Comparison of ENCODE assay signal across 2 cellular contexts in the genomic region with DNA sequence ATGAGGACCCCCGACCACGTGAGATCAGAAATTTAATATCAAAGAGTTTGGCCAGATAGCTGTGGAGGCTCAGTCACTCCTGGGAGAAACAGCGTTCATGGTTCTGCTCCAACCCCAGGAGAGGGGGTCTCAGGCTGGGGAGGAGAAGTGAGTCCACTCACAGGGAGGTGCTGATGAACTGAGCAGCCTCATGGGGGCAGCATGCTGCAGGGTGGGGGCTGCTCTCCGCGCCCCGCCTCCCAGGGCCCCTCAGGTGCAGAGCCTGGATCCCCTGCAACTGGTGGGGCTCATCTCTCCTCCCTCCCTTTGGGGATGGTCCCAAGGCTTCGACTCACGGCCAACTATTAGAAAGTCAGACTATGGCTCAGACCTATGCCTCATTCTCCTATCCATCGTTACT.
TF ChIP-seq lines count a peak whose summit lies in the region.

No MANE protein-coding gene starts in this region.

TF ChIP-seq in HEK293T, 16 proteins besides CTCF, POLR2A, EP300 and RAD21 (continued from another document):
- TF ChIP-seq FOXA1 (IDR thresholded peaks at IDR 0.05) (no peak), BHLHE40 (IDR thresholded peaks at IDR 0.05; ENCODE audit: borderline replicate concordance) (no peak), ARNT (IDR thresholded peaks at IDR 0.05) (no peak), FOXK2 (IDR thresholded peaks at IDR 0.05) (no peak), NFRKB (IDR thresholded peaks at IDR 0.05) (no peak), HDGF (IDR thresholded peaks at IDR 0.05; ENCODE audit: borderline replicate concordance) (no peak), ELF4 (IDR thresholded peaks at IDR 0.05) (no peak), ZNF384 (IDR thresholded peaks at IDR 0.05) (no peak), SP1 (IDR thresholded peaks at IDR 0.05) (no peak)

TF ChIP-seq in H1, 55 proteins besides CTCF, POLR2A, EP300 and RAD21 (continued from another document):
- TF ChIP-seq BACH1 (IDR thresholded peaks at IDR 0.05; ENCODE audit: low read length) (no peak), SUZ12 (IDR thresholded peaks at IDR 0.05; ENCODE audit: low read length) (no peak), HDAC6 (IDR thresholded peaks at IDR 0.05; ENCODE audit: low read depth, low read length) (no peak), RNF2 (IDR thresholded peaks at IDR 0.05; ENCODE audit: borderline replicate concordance, low read depth, low read length, missing control alignments, poor library complexity, severe bottlenecking) (no peak)
- TF ChIP-seq, protein P1, sequence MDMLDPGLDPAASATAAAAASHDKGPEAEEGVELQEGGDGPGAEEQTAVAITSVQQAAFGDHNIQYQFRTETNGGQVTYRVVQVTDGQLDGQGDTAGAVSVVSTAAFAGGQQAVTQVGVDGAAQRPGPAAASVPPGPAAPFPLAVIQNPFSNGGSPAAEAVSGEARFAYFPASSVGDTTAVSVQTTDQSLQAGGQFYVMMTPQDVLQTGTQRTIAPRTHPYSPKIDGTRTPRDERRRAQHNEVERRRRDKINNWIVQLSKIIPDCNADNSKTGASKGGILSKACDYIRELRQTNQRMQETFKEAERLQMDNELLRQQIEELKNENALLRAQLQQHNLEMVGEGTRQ (IDR thresholded peaks at IDR 0.05; ENCODE audit: low read length) = no peak
